ENCODE assay signal across 23 cellular contexts in the genomic region with DNA sequence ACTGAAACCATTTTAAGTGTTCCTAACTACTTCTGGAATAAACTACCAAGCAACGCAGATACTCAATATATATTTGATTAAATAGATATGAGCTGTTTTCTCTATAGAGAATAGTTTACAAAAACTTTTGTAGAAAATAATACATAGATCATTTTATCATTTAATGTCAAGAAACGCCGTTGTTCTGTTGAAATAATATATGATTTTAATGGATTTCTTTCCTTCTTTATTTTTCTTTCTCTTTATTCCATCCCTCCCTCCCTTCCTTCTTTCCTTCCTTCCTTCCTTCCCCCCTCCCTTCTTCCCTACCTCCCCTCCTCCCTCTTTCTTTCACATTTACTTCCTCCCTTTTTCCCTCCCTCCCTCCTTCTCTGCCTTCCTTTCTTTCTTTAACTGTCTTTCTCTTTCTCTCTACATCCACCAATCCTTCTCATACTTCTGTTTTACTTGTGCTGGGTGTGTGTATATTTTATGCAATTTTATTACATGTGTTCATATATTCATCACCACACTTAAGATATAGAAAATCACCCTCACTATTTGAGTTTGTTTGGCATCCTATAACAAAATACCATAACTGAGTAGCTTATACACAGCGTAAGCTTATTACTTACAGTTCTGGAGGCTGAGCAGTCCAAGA.
"Had no signal": no experiment of that assay in that cellular context is flagged by ENCODE, and none has a peak within 500 bp of the region (broad histone marks: within the 10 kb centered on the region; RNA-seq: fewer than 3 reads in every experiment).

No MANE protein-coding gene starts in this region.

- FAIRE-seq: colon, endothelial cell of umbilical vein, islet of Langerhans, keratinocyte had no signal

- H3K4me1 ChIP-seq: esophagus muscularis mucosa, foreskin keratinocyte, gastrocnemius medialis, heart right ventricle, left lung, lower lobe of right lung had no signal

- H3K36me3 ChIP-seq: esophagus muscularis mucosa, gastrocnemius medialis, heart right ventricle, left lung, lower lobe of right lung had no signal

- DNase-seq: dermis blood vessel endothelial cell; dorsolateral prefrontal cortex; effector CD4-positive, alpha-beta T cell; effector memory CD4-positive, alpha-beta T cell; foreskin keratinocyte; gastrocnemius medialis; glutamatergic neuron; head of caudate nucleus; heart right ventricle; hippocampal formation; left cardiac atrium; left lung; left ventricle myocardium superior; lower lobe of right lung; mesenchymal stem cell; mucosa of descending colon; naive B cell had no signal

- ATAC-seq: foreskin keratinocyte, gastrocnemius medialis, heart right ventricle, left cardiac atrium, left lung, left ventricle myocardium superior, lower lobe of right lung, mucosa of descending colon had no signal

- H3K27me3 ChIP-seq: dorsolateral prefrontal cortex, esophagus muscularis mucosa, foreskin keratinocyte, gastrocnemius medialis, heart right ventricle, left lung had no signal

- H3K4me3 ChIP-seq: coronary artery, dorsolateral prefrontal cortex, esophagus muscularis mucosa, gastrocnemius medialis, heart right ventricle, left lung, lower lobe of right lung, mucosa of descending colon had no signal

- H3K9me3 ChIP-seq: esophagus muscularis mucosa, gastrocnemius medialis, heart right ventricle, lower lobe of right lung, mucosa of descending colon had no signal

- H3K27ac ChIP-seq: coronary artery, dorsolateral prefrontal cortex, esophagus muscularis mucosa, foreskin keratinocyte, gastrocnemius medialis, heart right ventricle, left lung, lower lobe of right lung had no signal
